Comparison of ENCODE assay signal across 10 cellular contexts in genomic region chr12:117192057-117192456, GRCh38. TPM values are rescaled to one million over a fixed set of nuclear protein-coding genes. Genes with fewer than 3 reads are reported as not detected.
DNase-seq lines count a peak whose midpoint lies in the region; ATAC-seq and TF ChIP-seq lines count a peak whose summit lies in the region.
"Had no signal": no experiment of that assay in that cellular context is flagged by ENCODE, and none has a peak within 500 bp of the region (broad histone marks: within the 10 kb centered on the region; RNA-seq: fewer than 3 reads in every experiment).

No MANE protein-coding gene starts in this region.

- H3K4me3 ChIP-seq in A673 (ENCODE audit: low read depth, low read length, poor library complexity, severe bottlenecking) = no peak overlapping the region
- H3K4me3 ChIP-seq in CD8-positive, alpha-beta T cell (ENCODE audit: low read depth, low read length) = no peak overlapping the region

- H3K4me3 Mint-ChIP-seq in CD8-positive, alpha-beta T cell = peak overlapping the region; percentile 87
- H3K4me3 Mint-ChIP-seq in T-helper 1 cell treated with Interleukin-12 subunit alpha and Interleukin-12 subunit beta and Interleukin-4 antibody, amounts not matched to agents 30 μg/mL and 1 μg/mL, for 36 hours = peak overlapping the region; percentile 47
- peak overlapping the region in 4 of 5 donors; percentile 9 to 82 (median 14) for H3K4me3 Mint-ChIP-seq in immature natural killer cell

- peaks cover 24% of the 10 kb centered on the region for H3K4me1 Mint-ChIP-seq in CD8-positive, alpha-beta T cell (ENCODE audit: low read depth)
- peaks cover 17% of the 10 kb centered on the region for H3K4me1 Mint-ChIP-seq in T-helper 1 cell treated with Interleukin-12 subunit alpha and Interleukin-12 subunit beta and Interleukin-4 antibody, amounts not matched to agents 30 μg/mL and 1 μg/mL, for 36 hours (ENCODE audit: low read depth)
- H3K4me1 Mint-ChIP-seq in immature natural killer cell = peaks cover 22 to 26% of the 10 kb centered on the region in 2 donors

- no peak overlapping the region for H3K27ac ChIP-seq in A673 (ENCODE audit: low read depth, low read length, poor library complexity, severe bottlenecking)
- no peak overlapping the region for H3K27ac ChIP-seq in CD8-positive, alpha-beta T cell (ENCODE audit: low read depth, low read length)

- no peak for ATAC-seq in CD8-positive, alpha-beta T cell
- ATAC-seq in GM18861 (IDR thresholded peaks at IDR 0.05; ENCODE audit: unreplicated experiment) = no peak
- no peak for ATAC-seq in GM21528 (IDR thresholded peaks at IDR 0.05; ENCODE audit: low FRiP score, unreplicated experiment)
- ATAC-seq in GM18511 (IDR thresholded peaks at IDR 0.05; ENCODE audit: unreplicated experiment) = no peak

- H3K4me1 ChIP-seq in A673 (ENCODE audit: insufficient read depth, low read length, poor library complexity, severe bottlenecking) = no peaks in the 10 kb centered on the region
- H3K4me1 ChIP-seq in CD8-positive, alpha-beta T cell (ENCODE audit: insufficient read depth, low read length) = peaks cover 22% of the 10 kb centered on the region

- H3K36me3 ChIP-seq in A673 (ENCODE audit: insufficient read depth, low read length, poor library complexity, severe bottlenecking) = no peaks in the 10 kb centered on the region
- H3K36me3 ChIP-seq in CD8-positive, alpha-beta T cell (ENCODE audit: insufficient read depth, low read length) = no peaks in the 10 kb centered on the region

- no peaks in the 10 kb centered on the region for H3K9me3 ChIP-seq in A673 (ENCODE audit: low read depth, low read length, poor library complexity, severe bottlenecking)
- H3K9me3 ChIP-seq in CD8-positive, alpha-beta T cell (ENCODE audit: low read length) = no peaks in the 10 kb centered on the region

- no peak for TF ChIP-seq CTCF in A673 (conservative IDR thresholded peaks at IDR 0.05; ENCODE audit: low read depth, low read length)
- no peak for TF ChIP-seq CTCF in CD8-positive, alpha-beta T cell (IDR thresholded peaks at IDR 0.05)

- CTCF ChIA-PET in A673 (lab: Charles Lee) = no interaction called here
- CTCF ChIA-PET in CD8-positive, alpha-beta T cell (lab: Charles Lee) = no interaction called here

- H3K36me3 Mint-ChIP-seq in CD8-positive, alpha-beta T cell = peaks cover 17% of the 10 kb centered on the region
- peaks cover 15% of the 10 kb centered on the region for H3K36me3 Mint-ChIP-seq in T-helper 1 cell treated with Interleukin-12 subunit alpha and Interleukin-12 subunit beta and Interleukin-4 antibody, amounts not matched to agents 30 μg/mL and 1 μg/mL, for 36 hours (ENCODE audit: low read depth)
- H3K36me3 Mint-ChIP-seq in immature natural killer cell = peaks cover 0 to 4% (median 3%) of the 10 kb centered on the region in 3 donors

- POLR2A ChIA-PET in A673 (lab: Charles Lee; ENCODE audit: low non-redundant PET) = no interaction called here
- POLR2A ChIA-PET in CD8-positive, alpha-beta T cell (lab: Charles Lee) = no interaction called here

- no peak overlapping the region for H3K27ac Mint-ChIP-seq in CD8-positive, alpha-beta T cell
- H3K27ac Mint-ChIP-seq in T-helper 1 cell treated with Interleukin-12 subunit alpha and Interleukin-12 subunit beta and Interleukin-4 antibody, amounts not matched to agents 30 μg/mL and 1 μg/mL, for 36 hours = no peak overlapping the region
- no peak overlapping the region for H3K27ac Mint-ChIP-seq in immature natural killer cell

- intact Hi-C loops in A673 (cut with micrococcal nuclease; ENCODE audit: unreplicated experiment) = no loop called here
- intact Hi-C loops in CD8-positive, alpha-beta T cell (cut with DNase I, micrococcal nuclease) = loop anchor here in 1 of 2 experiments (5.0 to 10.0 kb wide), 2 partner anchors 823 to 1185 kb away; partner anchors contain the start of genes RFC5 and SUDS3

- BruUV-seq in A673 (replicated peaks; lab: Mats Ljungman, UMichigan) = no TSS peak

- H3K9me3 Mint-ChIP-seq in CD8-positive, alpha-beta T cell = peaks cover 3% of the 10 kb centered on the region
- peaks cover 6% of the 10 kb centered on the region for H3K9me3 Mint-ChIP-seq in T-helper 1 cell treated with Interleukin-12 subunit alpha and Interleukin-12 subunit beta and Interleukin-4 antibody, amounts not matched to agents 30 μg/mL and 1 μg/mL, for 36 hours
- no peaks in the 10 kb centered on the region for H3K9me3 Mint-ChIP-seq in immature natural killer cell

- peaks cover 3% of the 10 kb centered on the region for H3K27me3 Mint-ChIP-seq in CD8-positive, alpha-beta T cell (ENCODE audit: low read depth)
- peaks cover 22% of the 10 kb centered on the region for H3K27me3 Mint-ChIP-seq in T-helper 1 cell treated with Interleukin-12 subunit alpha and Interleukin-12 subunit beta and Interleukin-4 antibody, amounts not matched to agents 30 μg/mL and 1 μg/mL, for 36 hours (ENCODE audit: low read depth)
- peaks cover 2 to 13% (median 12%) of the 10 kb centered on the region in 3 donors for H3K27me3 Mint-ChIP-seq in immature natural killer cell (ENCODE audit: low read depth in 3 of 3)

- H3K27me3 ChIP-seq in A673 (replicated peaks; ENCODE audit: insufficient read depth, low read depth, low read length, poor library complexity) = peaks cover 3% of the 10 kb centered on the region
- no peaks in the 10 kb centered on the region for H3K27me3 ChIP-seq in CD8-positive, alpha-beta T cell (ENCODE audit: insufficient read depth, low read length)

- peak; percentile 31 for DNase-seq in A673 (ENCODE audit: low spot score)
- DNase-seq in CD8-positive, alpha-beta T cell = no peak
- DNase-seq in immature natural killer cell = no peak
- DNase-seq in GOT3 (lab: John Stamatoyannopoulos, UW) = no peak
- DNase-seq: activated CD8-positive, alpha-beta memory T cell treated with anti-CD3 and anti-CD28 coated beads, Interleukin-2, amount 50 U/mL, for 48 hours; NCI-H1417 treated with DMSO at 0.1 percent for 48 hours had no signal

RNA-seq across cellular contexts. Expression of gene FBXO21, which starts 1.8 kb away (rescaled TPM):
- total RNA-seq in A673 (2021) = 45.4 and 47.7 TPM in 2 replicates
- total RNA-seq in CD8-positive, alpha-beta T cell = 10 to 100 TPM; 77.7 to 87.7 TPM
- polyA plus RNA-seq in immature natural killer cell = 10 to 100 TPM; 32.2 to 52.7 (median 49.2) TPM

Comparison
In these comparisons a context has a peak if more than half of its experiments do, and no peak if none do; other contexts are left out.
1. H3K4me3 Mint-ChIP-seq: peak in every context shown above with its lines; median percentile 87 in CD8-positive, alpha-beta T cell; 47 in T-helper 1 cell treated with Interleukin-12 subunit alpha and Interleukin-12 subunit beta and Interleukin-4 antibody, amounts not matched to agents 30 μg/mL and 1 μg/mL, for 36 hours; 14 in immature natural killer cell.